In the genomic region with DNA sequence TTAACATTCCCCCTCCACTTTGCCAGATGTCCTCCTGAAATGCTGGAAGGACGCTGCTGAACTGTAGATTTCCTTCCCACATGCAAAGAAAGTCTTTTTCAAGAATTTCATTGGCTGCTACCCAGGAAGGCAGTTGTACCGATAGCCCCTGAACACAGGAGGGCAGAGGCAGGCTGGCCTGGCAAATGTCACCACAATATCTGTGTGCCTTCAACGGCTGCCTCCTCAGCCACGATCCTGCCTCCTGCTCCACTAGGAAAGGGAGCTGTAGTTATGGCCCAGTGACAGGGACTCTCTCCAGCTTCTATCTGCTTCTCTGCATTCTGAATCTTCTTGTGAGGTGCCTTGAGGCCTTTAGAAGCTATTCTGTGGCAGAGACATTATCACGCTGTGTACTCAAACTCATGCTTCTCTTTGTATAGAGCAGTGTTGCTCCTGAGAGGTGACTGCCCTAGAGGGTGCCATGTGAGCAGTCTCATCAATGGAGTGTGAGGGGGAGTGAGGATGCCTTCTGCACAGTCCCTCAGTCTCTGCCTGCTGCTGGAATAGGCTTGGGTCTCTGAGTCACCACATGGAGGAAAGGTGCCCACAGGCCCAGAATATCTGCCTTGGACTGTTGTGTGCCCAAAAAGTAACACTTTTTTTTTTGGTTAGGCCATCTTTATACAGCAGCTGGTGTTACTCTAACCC, we compare ENCODE assay signal across 8 cellular contexts.
DNase-seq lines count a peak whose midpoint lies in the region; ATAC-seq, FAIRE-seq and TF ChIP-seq lines count a peak whose summit lies in the region.

No MANE protein-coding gene starts in this region.

- no peaks in the 10 kb centered on the region for H3K79me2 ChIP-seq in ACC112 (ENCODE audit: control insufficient read depth, insufficient read depth, low read length, unreplicated experiment)

- ATAC-seq in stimulated activated memory B cell treated with anti-CD40 and anti-IgM and Interleukin-4, amounts not matched to agents 10 μg/mL and 1 μg/mL and 100 μg/mL, for 72 hours: no peak

- peak; percentile 82 for FAIRE-seq in GM12891 (lab: Jason Lieb, UNC)

- TF ChIP-seq CTCF in coronary artery (IDR thresholded peaks at IDR 0.05): no peak

- no peaks in the 10 kb centered on the region for H3K36me3 ChIP-seq in ACC112 (ENCODE audit: insufficient read depth, low read length)

- H3K27me3 ChIP-seq in ACC112 (ENCODE audit: insufficient read depth, low read length): no peaks in the 10 kb centered on the region

- peak overlapping the region; percentile 81 for H2AFZ ChIP-seq in ACC112 (ENCODE audit: low read length, unreplicated experiment)

- peaks cover 10% of the 10 kb centered on the region for H3K4me1 Mint-ChIP-seq in stimulated activated memory B cell treated with anti-CD40 and anti-IgM and Interleukin-4, amounts not matched to agents 10 μg/mL and 1 μg/mL and 100 μg/mL, for 72 hours

- H3K4me3 Mint-ChIP-seq in stimulated activated memory B cell treated with anti-CD40 and anti-IgM and Interleukin-4, amounts not matched to agents 10 μg/mL and 1 μg/mL and 100 μg/mL, for 72 hours: no peak overlapping the region

- in situ Hi-C loops in SK-MEL-5 (cut with HindIII; ENCODE audit: low pct_unique_long_range_greater_than_20kb, low sequenced_read_pairs): no loop called here

- peak; percentile 17 for DNase-seq in GM12891 (ENCODE audit: insufficient read length, low spot score)
- DNase-seq in HuH-7.5 (ENCODE audit: low spot score): peak; percentile 10
- DNase-seq in SK-MEL-5 (ENCODE audit: low read depth, low spot score): peak; percentile 84
- DNase-seq in fibroblast of peridontal ligament (ENCODE audit: extremely low read depth): peak; percentile 87
- DNase-seq in nucleus accumbens (lab: John Stamatoyannopoulos, UW): peak in 46 of 56 donors; percentile 7 to 71 (median 40)
- no peak for DNase-seq in coronary artery (ENCODE audit: low spot score)

- no peak for TF ChIP-seq POLR2A in GM12891 (IDR thresholded peaks at IDR 0.05; ENCODE audit: low read depth, low read length)

- no peaks in the 10 kb centered on the region for H3K9me3 Mint-ChIP-seq in stimulated activated memory B cell treated with anti-CD40 and anti-IgM and Interleukin-4, amounts not matched to agents 10 μg/mL and 1 μg/mL and 100 μg/mL, for 72 hours

- no peak overlapping the region for H3K4me3 ChIP-seq in ACC112 (ENCODE audit: low read depth, low read length)
- no peak overlapping the region for H3K4me3 ChIP-seq in coronary artery

- no peaks in the 10 kb centered on the region for H3K36me3 Mint-ChIP-seq in stimulated activated memory B cell treated with anti-CD40 and anti-IgM and Interleukin-4, amounts not matched to agents 10 μg/mL and 1 μg/mL and 100 μg/mL, for 72 hours

- H3K27ac Mint-ChIP-seq in stimulated activated memory B cell treated with anti-CD40 and anti-IgM and Interleukin-4, amounts not matched to agents 10 μg/mL and 1 μg/mL and 100 μg/mL, for 72 hours: no peak overlapping the region

- peaks cover 13% of the 10 kb centered on the region for H3K27me3 Mint-ChIP-seq in stimulated activated memory B cell treated with anti-CD40 and anti-IgM and Interleukin-4, amounts not matched to agents 10 μg/mL and 1 μg/mL and 100 μg/mL, for 72 hours

- H3K4me1 ChIP-seq in ACC112 (ENCODE audit: control insufficient read depth, insufficient read depth, low read length, unreplicated experiment): peaks cover 11% of the 10 kb centered on the region

- H3K27ac ChIP-seq in ACC112 (ENCODE audit: low read depth, low read length) (no peak overlapping the region), coronary artery (no peak overlapping the region)

TF ChIP-seq in GM12891, 5 proteins besides CTCF, POLR2A, EP300 and RAD21:
- TF ChIP-seq SPI1 (IDR thresholded peaks at IDR 0.05; ENCODE audit: low read depth, low read length) (no peak), TAF1 (IDR thresholded peaks at IDR 0.05; ENCODE audit: low read depth, low read length) (no peak), PAX5 (IDR thresholded peaks at IDR 0.05; ENCODE audit: insufficient read depth, low read length, severe bottlenecking) (no peak), POLR2AphosphoS5 (IDR thresholded peaks at IDR 0.05; ENCODE audit: low read depth, low read length) (no peak), POU2F2 (IDR thresholded peaks at IDR 0.05; ENCODE audit: low read depth, low read length) (no peak)
